Comparison of ENCODE assay signal across 1 cellular context in genomic region chr14:91405724-91406435, GRCh38.
TF ChIP-seq lines count a peak whose summit lies in the region.

No MANE protein-coding gene starts in this region.

TF ChIP-seq in H1, 55 proteins besides CTCF, POLR2A, EP300 and RAD21 (continued from another document):
- TF ChIP-seq EZH2 (IDR thresholded peaks at IDR 0.05; ENCODE audit: low read depth, low read length, severe bottlenecking) = no peak
- no peak for TF ChIP-seq JUN (IDR thresholded peaks at IDR 0.05; ENCODE audit: low read depth, low read length)
- no peak for TF ChIP-seq MAX (IDR thresholded peaks at IDR 0.05)
- no peak for TF ChIP-seq KDM4A (IDR thresholded peaks at IDR 0.05; ENCODE audit: low read depth, low read length, severe bottlenecking)
- TF ChIP-seq CHD1 (IDR thresholded peaks at IDR 0.05; ENCODE audit: low read depth, low read length) = no peak
